In the genomic region with DNA sequence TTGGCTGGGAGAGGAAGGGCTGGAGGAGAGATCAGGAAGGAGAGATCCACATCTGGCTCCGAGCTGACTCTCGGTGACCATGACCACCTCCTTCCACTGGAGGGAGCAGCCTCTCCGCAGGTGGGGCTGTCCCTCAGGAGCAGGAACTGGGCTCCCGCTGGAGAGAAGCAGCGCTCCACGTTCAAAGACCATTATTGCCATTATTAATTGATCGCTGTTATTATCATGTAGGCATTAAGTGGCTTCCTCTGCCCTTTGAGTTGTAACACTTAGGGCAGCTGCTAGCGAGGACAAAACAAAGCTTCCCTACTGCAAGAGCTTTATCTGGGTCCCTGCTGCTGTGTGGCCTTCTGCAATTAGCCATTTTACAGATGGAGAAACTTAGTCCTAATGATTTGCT, we compare ENCODE assay signal across 8 cellular contexts.
DNase-seq lines count a peak whose midpoint lies in the region; ATAC-seq and TF ChIP-seq lines count a peak whose summit lies in the region.

No MANE protein-coding gene starts in this region.

- H3K36me3 Mint-ChIP-seq in H9 (ENCODE audit: insufficient read depth in 1 of 3, low read depth in 3 of 3) = no peaks in the 10 kb centered on the region; a peak in 1 of 7 replicates

- no peak overlapping the region for H3K23ac ChIP-seq in H9 (ENCODE audit: insufficient read length, low read depth, low read length)

- H3K4me3 ChIP-seq in astrocyte of the cerebellum (ENCODE audit: low read depth, low read length) = no peak overlapping the region

- H4K91ac ChIP-seq in H9 (ENCODE audit: insufficient read length, low read depth, low read length) = no peak overlapping the region

- H3K4me3 Mint-ChIP-seq in H9 = peak overlapping the region in 1 of 2 experiments; percentile 66; a peak in 3 of 5 replicates

- no peak overlapping the region for H3K56ac ChIP-seq in H9 (ENCODE audit: insufficient read length, low read depth, low read length)

- no peak overlapping the region for H2AK5ac ChIP-seq in H9 (ENCODE audit: insufficient read length, low read length)

- H3K4ac ChIP-seq in H9 (ENCODE audit: low read depth, low read length) = no peak overlapping the region

- peak overlapping the region; percentile 35 for H3K4me2 ChIP-seq in H9 (ENCODE audit: insufficient read depth, insufficient read length, low read length)

- no peak overlapping the region for H2AFZ ChIP-seq in H9 (ENCODE audit: low read length)

- H3K23me2 ChIP-seq in H9 (ENCODE audit: insufficient read length, low read depth, low read length, poor library complexity, severe bottlenecking) = no peaks in the 10 kb centered on the region

- no peak for ATAC-seq in HG03469 (IDR thresholded peaks at IDR 0.05; ENCODE audit: unreplicated experiment)
- no peak for ATAC-seq in GM18498 (IDR thresholded peaks at IDR 0.05; ENCODE audit: unreplicated experiment)

- no peaks in the 10 kb centered on the region for H3K9me3 Mint-ChIP-seq in H9

- H3K27ac ChIP-seq in H9 (ENCODE audit: insufficient read length, low read depth, low read length) (no peak overlapping the region), substantia nigra (ENCODE audit: low read depth, low read length, poor library complexity, severe bottlenecking) (peak overlapping the region; percentile 42)

- H3K27me3 ChIP-seq in H9 (ENCODE audit: insufficient read depth, low read length) = no peaks in the 10 kb centered on the region

- TF ChIP-seq CTCF in H9 (conservative IDR thresholded peaks at IDR 0.05) (peak; percentile 91), astrocyte of the cerebellum (IDR thresholded peaks at IDR 0.05; ENCODE audit: low read depth, low read length, missing control alignments) (peak; percentile 83)

- H3K4me1 ChIP-seq in H9 (ENCODE audit: insufficient read depth, low read length) = peaks cover 3% of the 10 kb centered on the region; the same call in 1 of the 2 replicates

- H4K5ac ChIP-seq in H9 (ENCODE audit: insufficient read length, low read depth, low read length) = no peak overlapping the region

- H3K27me3 Mint-ChIP-seq in H9 (ENCODE audit: low read depth) = peaks cover 43% of the 10 kb centered on the region

- no peaks in the 10 kb centered on the region for H3K79me1 ChIP-seq in H9 (ENCODE audit: insufficient read depth, low read depth, low read length, poor library complexity, severe bottlenecking)

- in situ Hi-C loops in astrocyte of the cerebellum (cut with HindIII; ENCODE audit: low sequenced_read_pairs) = loop anchor here (25.0 kb wide), 1 partner anchor 380 kb away; no protein-coding TSS in a partner anchor

- H3T11ph ChIP-seq in H9 (ENCODE audit: low read length) = no peak overlapping the region

- no peak overlapping the region for H2BK20ac ChIP-seq in H9 (ENCODE audit: low read depth, low read length, poor library complexity, severe bottlenecking)

- no peak overlapping the region for H2BK12ac ChIP-seq in H9 (ENCODE audit: insufficient read length, low read depth, low read length)

- H2BK120ac ChIP-seq in H9 (ENCODE audit: low read depth, low read length, poor library complexity, severe bottlenecking) = no peak overlapping the region

- no peak overlapping the region for H3K9ac ChIP-seq in H9 (ENCODE audit: extremely low read depth, insufficient read length, low read length)

- no peaks in the 10 kb centered on the region for H3K9me3 ChIP-seq in H9 (ENCODE audit: control insufficient read depth, low read depth, low read length)

- H4K20me1 ChIP-seq in H9 (ENCODE audit: control insufficient read depth, insufficient read depth, insufficient read length) = no peaks in the 10 kb centered on the region

- no peak overlapping the region for H2BK5ac ChIP-seq in H9 (ENCODE audit: insufficient read length, low read length)

- H3K14ac ChIP-seq in H9 (ENCODE audit: insufficient read depth, low read length) = no peak overlapping the region

- no peak overlapping the region for H3K18ac ChIP-seq in H9 (ENCODE audit: insufficient read length, low read depth, low read length)

- H3K79me2 ChIP-seq in H9 (ENCODE audit: insufficient read depth, low read length) = no peaks in the 10 kb centered on the region

- peaks cover 31 to 48% of the 10 kb centered on the region in 2 experiments for H3K4me1 Mint-ChIP-seq in H9

- no peak overlapping the region for H4K8ac ChIP-seq in H9 (replicated peaks; ENCODE audit: insufficient read length, low read depth, low read length)

- no peak overlapping the region for H2BK15ac ChIP-seq in H9 (ENCODE audit: low read depth, low read length)

- WGBS in H9 (ENCODE audit: extremely low coverage, insufficient read length, low lambda C conversion rate) = no CpG with 5 or more reads among the region's 8 CpGs

- peak overlapping the region in 2 of 3 experiments; percentile 9 to 58; a peak in 3 of 7 replicates for H3K27ac Mint-ChIP-seq in H9

- DNase-seq in EH (ENCODE audit: low read depth) = peak; percentile 76
- DNase-seq in H9 = peak; percentile 87
- peak; percentile 14 for DNase-seq in NCI-H2196 treated with DMSO at 0.1 percent for 48 hours (lab: John Stamatoyannopoulos, UW; ENCODE audit: unreplicated experiment)
- DNase-seq in astrocyte of the cerebellum (ENCODE audit: low read depth) = peak; percentile 33
- peak; percentile 78 for DNase-seq in iPS-NIHi11 (ENCODE audit: low spot score)
- peak in 43 of 49 donors; percentile 14 to 81 (median 47) for DNase-seq in substantia nigra (lab: John Stamatoyannopoulos, UW)

Comparison
In these comparisons a context has a peak if more than half of its experiments do, and no peak if none do; other contexts are left out.
1. DNase-seq: peak in every context shown above with its lines; median percentile 87 in H9; 78 in iPS-NIHi11; 76 in EH; 47 in substantia nigra; 33 in astrocyte of the cerebellum; 14 in NCI-H2196 treated with DMSO at 0.1 percent for 48 hours.